ENCODE assay signal across 8 cellular contexts in the genomic region with DNA sequence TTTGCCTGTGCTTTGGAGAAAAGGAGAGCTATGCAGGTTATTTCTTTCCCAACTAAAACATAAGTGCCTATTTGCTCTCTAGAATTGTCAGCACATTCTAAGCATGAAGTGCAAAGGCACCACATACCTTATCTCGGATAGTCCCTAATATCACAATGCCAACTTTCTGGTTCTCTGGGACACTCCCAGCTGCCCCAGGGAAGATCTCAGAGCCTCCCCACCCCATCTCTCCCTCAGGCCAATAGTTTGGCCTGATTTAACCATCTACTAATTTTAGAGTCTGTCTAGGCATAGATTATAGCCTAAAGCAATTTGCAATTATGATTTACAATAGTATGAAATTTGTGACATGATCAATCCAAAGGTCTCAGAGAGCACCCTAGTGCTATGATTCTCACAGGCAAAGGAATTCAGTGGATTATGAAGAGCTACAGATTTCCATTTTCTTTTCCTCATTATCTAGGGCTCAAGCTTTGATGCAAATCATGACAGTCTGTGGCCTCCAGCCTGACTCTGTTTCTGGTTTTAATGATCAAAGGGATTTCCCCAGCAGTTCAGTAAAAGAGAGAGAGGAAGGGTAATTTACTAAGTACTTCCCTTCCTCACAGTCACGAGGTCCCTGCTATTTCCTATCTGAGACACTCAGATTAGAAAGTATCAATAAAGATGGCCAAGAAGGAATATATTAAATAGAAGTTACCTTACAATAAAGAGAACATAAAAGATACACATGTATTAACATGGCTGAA. TPM values are rescaled to one million over a fixed set of nuclear protein-coding genes. Genes with fewer than 3 reads are reported as not detected.
A peak's percentile ranks its signal among the peaks of the same experiment; 100 is the strongest.
DNase-seq lines count a peak whose midpoint lies in the region; ATAC-seq and TF ChIP-seq lines count a peak whose summit lies in the region.

No MANE protein-coding gene starts in this region.

- no peaks in the 10 kb centered on the region for H3K36me3 Mint-ChIP-seq in neural progenitor cell

- no peaks in the 10 kb centered on the region for H3K27me3 ChIP-seq in neural progenitor cell
- H3K27me3 ChIP-seq in esophagus muscularis mucosa = no peaks in the 10 kb centered on the region
- no peaks in the 10 kb centered on the region for H3K27me3 ChIP-seq in hepatocyte

- H3K36me3 ChIP-seq in neural progenitor cell (no peaks in the 10 kb centered on the region), esophagus muscularis mucosa (no peaks in the 10 kb centered on the region), hepatocyte (replicated peaks; ENCODE audit: insufficient read depth, low read depth) (no peaks in the 10 kb centered on the region)

- DNase-seq in GM12865 (ENCODE audit: low read depth) (peak; percentile 65), neural progenitor cell (ENCODE audit: low spot score) (no peak), NCI-H1417 treated with DMSO at 0.1 percent for 48 hours (lab: John Stamatoyannopoulos, UW) (no peak), esophagus muscularis mucosa (ENCODE audit: extremely low spot score) (no peak), hepatocyte (ENCODE audit: low spot score) (no peak)
- peak; percentile 22 for DNase-seq in central memory CD4-positive, alpha-beta T cell

- H3K9me3 ChIP-seq in neural progenitor cell (ENCODE audit: low read depth) (no peaks in the 10 kb centered on the region), esophagus muscularis mucosa (no peaks in the 10 kb centered on the region), hepatocyte (ENCODE audit: low read depth) (no peaks in the 10 kb centered on the region)

- no peak for TF ChIP-seq CTCF in GM12865 (IDR thresholded peaks at IDR 0.05; ENCODE audit: insufficient read depth, low read depth, low read length, missing control alignments)
- no peak for TF ChIP-seq CTCF in neural progenitor cell (IDR thresholded peaks at IDR 0.05)
- no peak for TF ChIP-seq CTCF in esophagus muscularis mucosa (IDR thresholded peaks at IDR 0.05)
- TF ChIP-seq CTCF in hepatocyte (IDR thresholded peaks at IDR 0.05; ENCODE audit: poor library complexity) = no peak

- H3K4me2 ChIP-seq in neural progenitor cell (no peak overlapping the region), hepatocyte (no peak overlapping the region)

- no peak overlapping the region for H3K4me3 ChIP-seq in GM12865 (ENCODE audit: low read depth, low read length)
- no peak overlapping the region for H3K4me3 ChIP-seq in neural progenitor cell
- no peak overlapping the region for H3K4me3 ChIP-seq in esophagus muscularis mucosa
- no peak overlapping the region for H3K4me3 ChIP-seq in hepatocyte

- H3K4me1 Mint-ChIP-seq in neural progenitor cell = peaks cover 5% of the 10 kb centered on the region

- H2AFZ ChIP-seq in neural progenitor cell (replicated peaks) (no peak overlapping the region), hepatocyte (no peak overlapping the region)

- no peak overlapping the region for H3K4me3 Mint-ChIP-seq in neural progenitor cell

- H3F3A ChIP-seq in neural progenitor cell (ENCODE audit: low read depth) = no peaks in the 10 kb centered on the region

- H3K27ac Mint-ChIP-seq in neural progenitor cell = no peak overlapping the region

- H3K27ac ChIP-seq in neural progenitor cell (no peak overlapping the region), esophagus muscularis mucosa (replicated peaks in 1 of 4) (no peak overlapping the region), hepatocyte (no peak overlapping the region)

- no peaks in the 10 kb centered on the region for H3K79me2 ChIP-seq in neural progenitor cell (ENCODE audit: low read depth)
- no peaks in the 10 kb centered on the region for H3K79me2 ChIP-seq in hepatocyte

- TF ChIP-seq POLR2A in esophagus muscularis mucosa (IDR thresholded peaks at IDR 0.05; ENCODE audit: low read depth) = no peak

- no peaks in the 10 kb centered on the region for H3K9me2 ChIP-seq in hepatocyte (replicated peaks; ENCODE audit: insufficient read depth)

- intact Hi-C loops in esophagus muscularis mucosa (cut with DNase I) = no loop called here

- peaks cover 4% of the 10 kb centered on the region for H3K27me3 Mint-ChIP-seq in neural progenitor cell (ENCODE audit: insufficient read depth, low read depth)

- TF ChIP-seq EP300 in esophagus muscularis mucosa (IDR thresholded peaks at IDR 0.05) = no peak

- peaks cover 3% of the 10 kb centered on the region for H3K4me1 ChIP-seq in neural progenitor cell
- peaks cover 0 to 3% (median 0%) of the 10 kb centered on the region in 4 donors for H3K4me1 ChIP-seq in esophagus muscularis mucosa
- no peaks in the 10 kb centered on the region for H3K4me1 ChIP-seq in hepatocyte (ENCODE audit: insufficient read depth)

- 67% methylated on average over 2 of the region's 2 CpGs for WGBS in esophagus muscularis mucosa
- WGBS in hepatocyte (ENCODE audit: low lambda C conversion rate, missing lambda C conversion rate) = 42% methylated on average over 2 of the region's 2 CpGs

- ATAC-seq in GM19467 (IDR thresholded peaks at IDR 0.05; ENCODE audit: unreplicated experiment) (peak; percentile 62), HG03354 (IDR thresholded peaks at IDR 0.05; ENCODE audit: poor library complexity, severe bottlenecking, unreplicated experiment) (peak; percentile 70)

- no peaks in the 10 kb centered on the region for H3K9me3 Mint-ChIP-seq in neural progenitor cell

- no peaks in the 10 kb centered on the region for H4K20me1 ChIP-seq in neural progenitor cell (ENCODE audit: low read depth)
- H4K20me1 ChIP-seq in hepatocyte (ENCODE audit: insufficient read depth, poor library complexity, severe bottlenecking) = no peaks in the 10 kb centered on the region

- H3K9ac ChIP-seq in neural progenitor cell = no peak overlapping the region

RNA-seq across cellular contexts. Expression of a gene that starts 28.9 kb away (rescaled TPM):
- total RNA-seq in neural progenitor cell (ENCODE audit: low replicate concordance) (not detected in 2 replicates), esophagus muscularis mucosa (10 to 100 TPM in 1 of 4 donors, 1 to 10 TPM in 2, under 1 TPM in 1; 0.83 to 51.4 (median 3.4) TPM), hepatocyte (1.6 and 4.3 TPM in 2 replicates)
- polyA plus RNA-seq in hepatocyte = 3.4 and 3.5 TPM in 2 replicates

Comparison
In these comparisons a context has a peak if more than half of its experiments do, and no peak if none do; other contexts are left out.
1. DNase-seq: peak in GM12865 (single experiment) and central memory CD4-positive, alpha-beta T cell (single experiment); none in neural progenitor cell (single experiment), NCI-H1417 treated with DMSO at 0.1 percent for 48 hours (single experiment), esophagus muscularis mucosa (single experiment) and hepatocyte (single experiment).